Comparison of ENCODE assay signal across 8 cellular contexts in genomic region chr2:134917219-134917957, GRCh38. TPM values are rescaled to one million over a fixed set of nuclear protein-coding genes. Genes with fewer than 3 reads are reported as not detected.
DNase-seq lines count a peak whose midpoint lies in the region; ATAC-seq and TF ChIP-seq lines count a peak whose summit lies in the region.

No MANE protein-coding gene starts in this region.

- peaks cover 5% of the 10 kb centered on the region for H3K36me3 ChIP-seq in mucosa of descending colon (ENCODE audit: low read depth)
- no peaks in the 10 kb centered on the region for H3K36me3 ChIP-seq in transverse colon

- TF ChIP-seq POLR2A in transverse colon (IDR thresholded peaks at IDR 0.05), result no peak

- H3K4me1 ChIP-seq in mucosa of descending colon (ENCODE audit: low read depth) (peaks cover 24% of the 10 kb centered on the region), transverse colon (peaks cover 16 to 39% (median 30%) of the 10 kb centered on the region in 4 donors)

- in situ Hi-C loops in transverse colon (cut with MboI; ENCODE audit: low pct_ligation_motif_present in 1 of 4, low pct_unique_long_range_greater_than_20kb in 1 of 4, low sequenced_read_pairs in 3 of 4), result loop anchor here in 2 of 4 donors (25.0 kb wide), 2 partner anchors 805 to 830 kb away; no protein-coding TSS in a partner anchor

- ATAC-seq in GM21447 (IDR thresholded peaks at IDR 0.05; ENCODE audit: unreplicated experiment) (peak; percentile 1), mucosa of descending colon (no peak), HG02840 (IDR thresholded peaks at IDR 0.05; ENCODE audit: low FRiP score, unreplicated experiment) (no peak), GM21529 (IDR thresholded peaks at IDR 0.05; ENCODE audit: unreplicated experiment) (no peak)

- intact Hi-C loops in mucosa of descending colon (cut with DNase I, micrococcal nuclease) (no loop called here), transverse colon (cut with DNase I; ENCODE audit: low total_unique reads) (no loop called here)

- H3K27ac ChIP-seq in cingulate gyrus (ENCODE audit: low read depth, low read length) (peak overlapping the region; percentile 94), transverse colon (peak overlapping the region; percentile 95 to 100 (median 98))

- no peak for TF ChIP-seq EP300 in transverse colon (IDR thresholded peaks at IDR 0.05; ENCODE audit: low read depth)

- H3K9me3 ChIP-seq in mucosa of descending colon (no peaks in the 10 kb centered on the region), transverse colon (peaks cover 0 to 7% of the 10 kb centered on the region in 2 donors)

- H3K27me3 ChIP-seq in transverse colon, result no peaks in the 10 kb centered on the region

- 26 to 74% methylated on average over 3 to 18 of the region's 18 CpGs for WGBS in transverse colon (ENCODE audit: low coverage in 1 of 2), 2 donors

- TF ChIP-seq CTCF in mucosa of descending colon (IDR thresholded peaks at IDR 0.05) (no peak), transverse colon (IDR thresholded peaks at IDR 0.05) (no peak)

- peak; percentile 21 for DNase-seq in RPMI7951 (ENCODE audit: low read depth)
- DNase-seq in mucosa of descending colon, result peak; percentile 44 to 57 (median 52)
- DNase-seq in transverse colon, result peak; percentile 28
- DNase-seq in NK-92 treated with Interleukin-12 subunit alpha and Interleukin-12 subunit beta, amount 100 ng/mL, for 24 hours (lab: John Stamatoyannopoulos, UW), result no peak

- H3K4me3 ChIP-seq in mucosa of descending colon, result peak overlapping the region; percentile 33
- peak overlapping the region; percentile 39 to 99 (median 92) for H3K4me3 ChIP-seq in transverse colon

RNA-seq across cellular contexts. Expression of gene CCNT2, which starts 1.2 kb away (rescaled TPM):
- total RNA-seq in RPMI7951 (2014; rRNA removed; shearing (Covaris generic)), result 21.6 and 25.6 TPM in 2 replicates
- 10 to 100 TPM; 37.9 to 51.7 (median 46.7) TPM for total RNA-seq in mucosa of descending colon
- 10 to 100 TPM; 24.7 to 57.5 (median 44.6) TPM for total RNA-seq in transverse colon
